ENCODE assay signal across 8 cellular contexts in genomic region chr1:165768513-165769394, GRCh38. TPM values are rescaled to one million over a fixed set of nuclear protein-coding genes. Genes with fewer than 3 reads are reported as not detected.
A peak's percentile ranks its signal among the peaks of the same experiment; 100 is the strongest.
DNase-seq lines count a peak whose midpoint lies in the region; ATAC-seq and TF ChIP-seq lines count a peak whose summit lies in the region.

A gene with protein sequence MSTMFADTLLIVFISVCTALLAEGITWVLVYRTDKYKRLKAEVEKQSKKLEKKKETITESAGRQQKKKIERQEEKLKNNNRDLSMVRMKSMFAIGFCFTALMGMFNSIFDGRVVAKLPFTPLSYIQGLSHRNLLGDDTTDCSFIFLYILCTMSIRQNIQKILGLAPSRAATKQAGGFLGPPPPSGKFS (minus strand): TSS chr1:165768868. CDS start chr1:165768751, 117 bp downstream.

- TF ChIP-seq CTCF in left lung (IDR thresholded peaks at IDR 0.05), result no peak

- intact Hi-C loops in left lung (cut with DNase I), result no loop called here

- peaks cover 0 to 47% of the 10 kb centered on the region in 2 donors for H3K4me1 ChIP-seq in left lung

- H3K36me3 ChIP-seq in left lung, result peaks cover 0 to 38% of the 10 kb centered on the region in 2 donors

- ATAC-seq in GM19372 (IDR thresholded peaks at IDR 0.05; ENCODE audit: low read depth, unreplicated experiment) (peak; percentile 99), HG03558 (IDR thresholded peaks at IDR 0.05; ENCODE audit: extremely low read depth, unreplicated experiment) (peak; percentile 99), left lung (peak; percentile 100)

- peak within 1 kb of the TSS; percentile 88 to 95 for H3K27ac ChIP-seq in left lung

- H3K9me3 ChIP-seq in left lung, result no peaks in the 10 kb centered on the region

- peak within 1 kb of the TSS; percentile 60 to 64 for H3K4me3 ChIP-seq in left lung

- no peaks in the 10 kb centered on the region for H3K27me3 ChIP-seq in left lung

- DNase-seq in CD1c-positive myeloid dendritic cell (ENCODE audit: extremely low spot score) (peak; percentile 98), NCI-H774 (lab: John Stamatoyannopoulos, UW) (peak; percentile 96), dermis blood vessel endothelial cell (peak; percentile 99), left lung (peak; percentile 95 to 96)
- DNase-seq in activated CD4-positive, alpha-beta T cell treated with anti-CD3 and anti-CD28 coated beads, Interleukin-2, amount 50 U/mL, for 4 hours, result peak; percentile 86 to 90
- DNase-seq in stimulated activated CD4-positive, alpha-beta T cell treated with anti-CD3 and anti-CD28 coated beads, Interleukin-2, amount 100 ng/mL, for 48 hours, result peak; percentile 79 to 89

RNA-seq across cellular contexts. Expression of the gene that starts here (rescaled TPM):
- total RNA-seq in dermis blood vessel endothelial cell (59.3 and 78.3 TPM in 2 replicates), left lung (100 to 1,000 TPM in 1 of 2 donors, 10 to 100 TPM in 1; 91.5 to 102 TPM)

Comparison
In these comparisons a context has a peak if more than half of its experiments do, and no peak if none do; other contexts are left out.
1. Peak in every context shown above with its lines: DNase-seq, ATAC-seq, H3K4me3 ChIP-seq and H3K27ac ChIP-seq.